23 cellular contexts compared by ENCODE assay signal in genomic region chr17:19365833-19366636, GRCh38. TPM values are rescaled to one million over a fixed set of nuclear protein-coding genes. Genes with fewer than 3 reads are reported as not detected.
"Had no signal": no experiment of that assay in that cellular context is flagged by ENCODE, and none has a peak within 500 bp of the region (broad histone marks: within the 10 kb centered on the region; RNA-seq: fewer than 3 reads in every experiment).

No MANE protein-coding gene starts in this region.

- H3K4me3 Mint-ChIP-seq: activated naive CD4-positive, alpha-beta T cell treated with anti-CD3 and anti-CD28 coated beads, Interleukin-2, amount 10 ng/mL, durations not matched to agents 7 days and 5 days; activated T-cell treated with anti-CD3 and anti-CD28 coated beads, Interleukin-2, amount 50 U/mL, for 4 hours; mesothelial cell of epicardium; neural progenitor cell; stimulated activated naive B cell treated with anti-CD40 and anti-IgM and Interleukin-4, amounts not matched to agents 10 μg/mL and 1 μg/mL and 100 μg/mL, for 72 hours had no signal

- H3K36me3 ChIP-seq: adrenal gland, neural progenitor cell, ovary, thoracic aorta, upper lobe of right lung had no signal

- H3K27me3 ChIP-seq: adrenal gland, foreskin keratinocyte, hepatocyte, neural progenitor cell, ovary, upper lobe of right lung had no signal

- H3K27ac ChIP-seq: adrenal gland, epithelial cell of prostate, foreskin keratinocyte, hepatocyte, neural progenitor cell, ovary, thoracic aorta, upper lobe of right lung had no signal

- H3K4me3 ChIP-seq: adrenal gland, hepatocyte, lung, neural progenitor cell, ovary, thoracic aorta, upper lobe of right lung had no signal

- DNase-seq: activated CD4-positive, alpha-beta T cell treated with anti-CD3 and anti-CD28 coated beads for 48 hours; activated CD4-positive, CD25-positive, alpha-beta regulatory T cell; activated CD8-positive, alpha-beta memory T cell treated with anti-CD3 and anti-CD28 coated beads, Interleukin-2, amount 50 U/mL, for 4 hours; activated naive CD4-positive, alpha-beta T cell treated with anti-CD3 and anti-CD28 coated beads, Interleukin-2, amount 10 ng/mL, durations not matched to agents 7 days and 5 days; activated T-cell treated with anti-CD3 and anti-CD28 coated beads, Interleukin-2, amount 50 U/mL, for 4 hours; foreskin keratinocyte; islet precursor cell; stimulated activated naive B cell treated with anti-CD40 and anti-IgM and Interleukin-4, amounts not matched to agents 10 μg/mL and 1 μg/mL and 100 μg/mL, for 72 hours; T1000 had no signal

- H3K4me1 ChIP-seq: neural progenitor cell had no signal

- H3K27ac Mint-ChIP-seq: activated naive CD4-positive, alpha-beta T cell treated with anti-CD3 and anti-CD28 coated beads, Interleukin-2, amount 10 ng/mL, durations not matched to agents 7 days and 5 days; mesothelial cell of epicardium; neural progenitor cell; stimulated activated naive B cell treated with anti-CD40 and anti-IgM and Interleukin-4, amounts not matched to agents 10 μg/mL and 1 μg/mL and 100 μg/mL, for 72 hours had no signal

- ATAC-seq: activated T-cell treated with anti-CD3 and anti-CD28 coated beads, Interleukin-2, amount 50 U/mL, for 4 hours; foreskin keratinocyte; left lobe of liver; sciatic nerve; stimulated activated naive B cell treated with anti-CD40 and anti-IgM and Interleukin-4, amounts not matched to agents 10 μg/mL and 1 μg/mL and 100 μg/mL, for 72 hours; upper lobe of right lung had no signal

- H3K36me3 Mint-ChIP-seq: mesothelial cell of epicardium; neural progenitor cell; stimulated activated naive B cell treated with anti-CD40 and anti-IgM and Interleukin-4, amounts not matched to agents 10 μg/mL and 1 μg/mL and 100 μg/mL, for 72 hours had no signal

- H3K9me3 Mint-ChIP-seq: activated naive CD4-positive, alpha-beta T cell treated with anti-CD3 and anti-CD28 coated beads, Interleukin-2, amount 10 ng/mL, durations not matched to agents 7 days and 5 days; activated T-cell treated with anti-CD3 and anti-CD28 coated beads, Interleukin-2, amount 50 U/mL, for 4 hours; mesothelial cell of epicardium; neural progenitor cell; stimulated activated naive B cell treated with anti-CD40 and anti-IgM and Interleukin-4, amounts not matched to agents 10 μg/mL and 1 μg/mL and 100 μg/mL, for 72 hours had no signal

- H3K9me3 ChIP-seq: adrenal gland, ovary, thoracic aorta, upper lobe of right lung had no signal

RNA-seq across cellular contexts. Expression of gene MFAP4, which starts 21.0 kb away (rescaled TPM):
- total RNA-seq: dermis microvascular lymphatic vessel endothelial cell; foreskin keratinocyte; pulmonary artery endothelial cell; T-helper 1 cell treated with Interleukin-12 subunit alpha and Interleukin-12 subunit beta and Interleukin-4 antibody, amounts not matched to agents 30 ng/mL and 1 ng/mL, for 36 hours had no signal
- polyA plus RNA-seq: foreskin keratinocyte had no signal
